In the genomic region with DNA sequence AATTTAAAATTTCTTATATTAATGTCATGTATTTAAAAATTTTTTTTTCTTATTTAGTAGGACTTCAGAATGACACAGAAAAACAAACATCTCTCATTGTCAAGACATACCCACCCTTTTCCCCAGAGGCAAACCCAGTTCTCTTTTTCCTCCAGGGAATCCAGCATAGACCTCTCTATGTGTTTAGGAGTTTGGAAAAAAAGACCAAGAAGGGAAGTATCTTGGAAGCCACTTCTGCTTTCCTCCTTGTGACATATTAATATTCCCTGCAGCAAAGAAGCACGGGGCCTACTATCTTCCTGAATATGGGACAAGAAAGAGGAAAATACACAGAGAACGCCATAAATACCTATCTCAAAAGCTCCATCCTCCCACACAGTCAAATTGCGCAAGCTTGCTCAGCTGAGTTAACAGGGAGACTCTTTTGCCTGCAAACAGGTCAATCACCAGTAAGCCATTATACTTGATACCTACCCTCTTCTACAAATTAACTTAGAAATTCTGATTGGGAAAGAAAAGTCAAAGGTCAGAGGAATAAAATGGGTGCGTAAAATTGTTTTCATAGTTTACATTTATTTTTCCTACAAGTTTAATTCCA, we compare ENCODE assay signal across 19 cellular contexts. TPM values are rescaled to one million over a fixed set of nuclear protein-coding genes. Genes with fewer than 3 reads are reported as not detected.
DNase-seq lines count a peak whose midpoint lies in the region; ATAC-seq, FAIRE-seq and TF ChIP-seq lines count a peak whose summit lies in the region.
"Had no signal": no experiment of that assay in that cellular context is flagged by ENCODE, and none has a peak within 500 bp of the region (broad histone marks: within the 10 kb centered on the region; RNA-seq: fewer than 3 reads in every experiment).

No MANE protein-coding gene starts in this region.

- TF ChIP-seq CTCF in RWPE1 (conservative IDR thresholded peaks at IDR 0.05; ENCODE audit: low read depth) (no peak), fibroblast of pulmonary artery (IDR thresholded peaks at IDR 0.05; ENCODE audit: low read length, missing control alignments) (no peak), pancreas (IDR thresholded peaks at IDR 0.05) (no peak)

- H3K27ac ChIP-seq in RWPE1, result no peak overlapping the region
- no peak overlapping the region for H3K27ac ChIP-seq in pancreas
- H3K27ac ChIP-seq: epithelial cell of prostate had no signal

- intact Hi-C loops in pancreas (cut with DNase I), result no loop called here

- H3K36me3 ChIP-seq in pancreas, result no peaks in the 10 kb centered on the region

- no peaks in the 10 kb centered on the region for H3K27me3 ChIP-seq in pancreas

- FAIRE-seq in pancreas (lab: Jason Lieb, UNC), result no peak
- FAIRE-seq: GM12892, GM19239 had no signal

- H3K4me1 ChIP-seq in pancreas, result peaks cover 0 to 2% (median 0%) of the 10 kb centered on the region in 3 donors

- peak; percentile 25 for DNase-seq in GM03348 (ENCODE audit: low spot score)
- peak; percentile 11 for DNase-seq in RWPE1 (ENCODE audit: low spot score)
- peak; percentile 85 for DNase-seq in fibroblast of pulmonary artery (ENCODE audit: low read depth)
- DNase-seq in pancreas, result peak in 1 of 6 donors; percentile 23
- DNase-seq in SHP77 treated with DMSO at 0.1 percent for 48 hours (lab: John Stamatoyannopoulos, UW), result no peak
- no peak for DNase-seq in activated CD4-positive, CD25-positive, alpha-beta regulatory T cell treated with anti-CD3 and anti-CD28 coated beads, Interleukin-2, amount 50 U/mL, for 72 hours
- no peak for DNase-seq in NCI-H446 treated with DMSO at 0.1 percent for 48 hours (lab: John Stamatoyannopoulos, UW)
- DNase-seq: activated CD8-positive, alpha-beta memory T cell treated with anti-CD3 and anti-CD28 coated beads, Interleukin-2, amount 50 U/mL, for 48 hours; C1 segment of cervical spinal cord; cerebellar nuclear complex; KG1; midbrain; stimulated activated CD4-positive, alpha-beta T cell treated with anti-CD3 and anti-CD28 coated beads, Interleukin-4, amount 100 ng/mL, for 4 hours had no signal

- CTCF ChIA-PET in RWPE1 (lab: Yijun Ruan, JAX), result no interaction called here

- H3K9me3 ChIP-seq in pancreas, result no peaks in the 10 kb centered on the region

- ATAC-seq in pancreas (peak in 3 of 4 donors; percentile 29 to 58 (median 54)), GM21390 (IDR thresholded peaks at IDR 0.05; ENCODE audit: unreplicated experiment) (no peak)
- ATAC-seq: SK-N-SH treated with all-trans-retinoic acid at 6 μM for 48 hours; stimulated activated memory B cell treated with anti-CD40 and anti-IgM and Interleukin-4, amounts not matched to agents 10 μg/mL and 1 μg/mL and 100 μg/mL, for 72 hours had no signal

- H3K4me3 ChIP-seq in fibroblast of pulmonary artery (replicated peaks; ENCODE audit: low read depth, low read length) (no peak overlapping the region), pancreas (no peak overlapping the region)

- POLR2A ChIA-PET in RWPE1 (lab: Yijun Ruan, JAX; ENCODE audit: low non-redundant PET), result no interaction called here

- WGBS in pancreas, 2 donors, result 50 to 55% methylated on average over 4 of the region's 4 CpGs

RNA-seq across cellular contexts. Expression of a gene that starts 16.7 kb away (rescaled TPM):
- total RNA-seq in pancreas, result 10 to 100 TPM in 5 of 6 donors, 1 to 10 TPM in 1; 7.6 to 19.2 (median 13.7) TPM
- polyA plus RNA-seq in pancreas, result 1 to 10 TPM; 2.3 to 3.7 TPM

Comparison
In these comparisons a context has a peak if more than half of its experiments do, and no peak if none do; other contexts are left out.
1. DNase-seq: peak in GM03348 (single experiment), RWPE1 (single experiment) and fibroblast of pulmonary artery (single experiment); none in SHP77 treated with DMSO at 0.1 percent for 48 hours (single experiment), activated CD4-positive, CD25-positive, alpha-beta regulatory T cell treated with anti-CD3 and anti-CD28 coated beads, Interleukin-2, amount 50 U/mL, for 72 hours (single experiment) and NCI-H446 treated with DMSO at 0.1 percent for 48 hours (single experiment).